8 cellular contexts compared by ENCODE assay signal in genomic region chr10:124722812-124723783, GRCh38. TPM values are rescaled to one million over a fixed set of nuclear protein-coding genes. Genes with fewer than 3 reads are reported as not detected.
DNase-seq lines count a peak whose midpoint lies in the region; ATAC-seq and TF ChIP-seq lines count a peak whose summit lies in the region.

No MANE protein-coding gene starts in this region.

- POLR2A ChIA-PET in CD8-positive, alpha-beta memory T cell (lab: Charles Lee), result interaction anchor here (0.9 to 1.4 kb wide), 5 partner anchors 10 to 76 kb away, joined by 3 to 7 read pairs (median 3); no protein-coding TSS in a partner anchor

- H3K27me3 ChIP-seq in CD8-positive, alpha-beta memory T cell (ENCODE audit: insufficient read depth, low read length, poor library complexity, severe bottlenecking), result no peaks in the 10 kb centered on the region
- no peaks in the 10 kb centered on the region for H3K27me3 ChIP-seq in hepatocyte

- H3K27ac ChIP-seq in CD8-positive, alpha-beta memory T cell (ENCODE audit: low read depth, low read length), result peak overlapping the region; percentile 69
- H3K27ac ChIP-seq in hepatocyte, result peak overlapping the region; percentile 72

- H2AFZ ChIP-seq in hepatocyte, result no peak overlapping the region

- H3K4me1 ChIP-seq in CD8-positive, alpha-beta memory T cell (ENCODE audit: insufficient read depth, low read length), result peaks cover 95% of the 10 kb centered on the region
- peaks cover 24% of the 10 kb centered on the region for H3K4me1 ChIP-seq in hepatocyte (ENCODE audit: insufficient read depth)

- peaks cover 5% of the 10 kb centered on the region for H3K36me3 ChIP-seq in CD8-positive, alpha-beta memory T cell (ENCODE audit: insufficient read depth, low read length)
- no peaks in the 10 kb centered on the region for H3K36me3 ChIP-seq in hepatocyte (replicated peaks; ENCODE audit: insufficient read depth, low read depth)

- ATAC-seq in GM21381 (IDR thresholded peaks at IDR 0.05; ENCODE audit: unreplicated experiment) (peak; percentile 73), HG03575 (IDR thresholded peaks at IDR 0.05; ENCODE audit: extremely low read depth, insufficient number of reproducible peaks, low FRiP score, unreplicated experiment) (peak; percentile 56)

- H3K4me3 Mint-ChIP-seq in CD8-positive, alpha-beta memory T cell, result peak overlapping the region; percentile 12 to 88 (median 78)
- peak overlapping the region; percentile 64 for H3K4me3 Mint-ChIP-seq in activated T-helper 1 cell treated with anti-CD3 and anti-CD28 coated beads, Interleukin-12 subunit alpha, Interleukin-12 subunit beta, Interleukin-2, Interleukin-4 antibody, amounts not matched to agents 30 ng/mL and 10 ng/mL and 1 ng/mL, durations not matched to agents 14 hours and 24 hours and 36 hours
- no peak overlapping the region for H3K4me3 Mint-ChIP-seq in type B pancreatic cell

- peak overlapping the region; percentile 9 for H3K4me3 ChIP-seq in CD8-positive, alpha-beta memory T cell (ENCODE audit: low read length)
- no peak overlapping the region for H3K4me3 ChIP-seq in hepatocyte

- peaks cover 14% of the 10 kb centered on the region for H4K20me1 ChIP-seq in hepatocyte (ENCODE audit: insufficient read depth, poor library complexity, severe bottlenecking)

- H3K27ac Mint-ChIP-seq in CD8-positive, alpha-beta memory T cell, result peak overlapping the region; percentile 88 to 99 (median 96)
- peak overlapping the region; percentile 91 for H3K27ac Mint-ChIP-seq in activated T-helper 1 cell treated with anti-CD3 and anti-CD28 coated beads, Interleukin-12 subunit alpha, Interleukin-12 subunit beta, Interleukin-2, Interleukin-4 antibody, amounts not matched to agents 30 ng/mL and 10 ng/mL and 1 ng/mL, durations not matched to agents 14 hours and 24 hours and 36 hours
- H3K27ac Mint-ChIP-seq in type B pancreatic cell, result no peak overlapping the region

- H3K4me1 Mint-ChIP-seq in CD8-positive, alpha-beta memory T cell, result peaks cover 89 to 99% (median 98%) of the 10 kb centered on the region in 3 donors
- H3K4me1 Mint-ChIP-seq in activated T-helper 1 cell treated with anti-CD3 and anti-CD28 coated beads, Interleukin-12 subunit alpha, Interleukin-12 subunit beta, Interleukin-2, Interleukin-4 antibody, amounts not matched to agents 30 ng/mL and 10 ng/mL and 1 ng/mL, durations not matched to agents 14 hours and 24 hours and 36 hours (ENCODE audit: low read depth), result peaks cover 85% of the 10 kb centered on the region
- peaks cover 52% of the 10 kb centered on the region for H3K4me1 Mint-ChIP-seq in type B pancreatic cell (ENCODE audit: unreplicated experiment)

- no peak overlapping the region for H3K4me2 ChIP-seq in hepatocyte

- no peaks in the 10 kb centered on the region for H3K9me2 ChIP-seq in hepatocyte (replicated peaks; ENCODE audit: insufficient read depth)

- H3K9me3 ChIP-seq in CD8-positive, alpha-beta memory T cell (ENCODE audit: low read length), result no peaks in the 10 kb centered on the region
- no peaks in the 10 kb centered on the region for H3K9me3 ChIP-seq in hepatocyte (ENCODE audit: low read depth)

- peaks cover 0 to 16% (median 7%) of the 10 kb centered on the region in 3 donors for H3K36me3 Mint-ChIP-seq in CD8-positive, alpha-beta memory T cell
- H3K36me3 Mint-ChIP-seq in activated T-helper 1 cell treated with anti-CD3 and anti-CD28 coated beads, Interleukin-12 subunit alpha, Interleukin-12 subunit beta, Interleukin-2, Interleukin-4 antibody, amounts not matched to agents 30 ng/mL and 10 ng/mL and 1 ng/mL, durations not matched to agents 14 hours and 24 hours and 36 hours (ENCODE audit: low read depth), result peaks cover 13% of the 10 kb centered on the region
- no peaks in the 10 kb centered on the region for H3K36me3 Mint-ChIP-seq in type B pancreatic cell

- DNase-seq in CD8-positive, alpha-beta memory T cell, result peak in 3 of 5 donors; percentile 27 to 68 (median 51)
- peak; percentile 39 for DNase-seq in activated T-helper 1 cell treated with anti-CD3 and anti-CD28 coated beads, Interleukin-12 subunit alpha, Interleukin-12 subunit beta, Interleukin-2, Interleukin-4 antibody, amounts not matched to agents 30 ng/mL and 10 ng/mL and 1 ng/mL, durations not matched to agents 14 hours and 24 hours and 36 hours (ENCODE audit: low spot score)
- DNase-seq in hepatocyte (ENCODE audit: low spot score) (no peak), SW 1271 (lab: John Stamatoyannopoulos, UW) (no peak), type B pancreatic cell (ENCODE audit: extremely low spot score, unreplicated experiment) (no peak)
- DNase-seq in stimulated activated CD8-positive, alpha-beta memory T cell treated with anti-CD3 and anti-CD28 coated beads, Interleukin-7, amount 100 ng/mL, for 48 hours (ENCODE audit: extremely low read depth in 1 of 2, low read depth in 1 of 2), result peak; percentile 52 to 77

- peaks cover 88% of the 10 kb centered on the region for H3K79me2 ChIP-seq in hepatocyte

- TF ChIP-seq CTCF in hepatocyte (IDR thresholded peaks at IDR 0.05; ENCODE audit: poor library complexity), result no peak
- TF ChIP-seq CTCF in type B pancreatic cell (conservative IDR thresholded peaks at IDR 0.05), result no peak

- intact Hi-C loops in activated T-helper 1 cell treated with anti-CD3 and anti-CD28 coated beads, Interleukin-12 subunit alpha, Interleukin-12 subunit beta, Interleukin-2, Interleukin-4 antibody, amounts not matched to agents 30 ng/mL and 10 ng/mL and 1 ng/mL, durations not matched to agents 14 hours and 24 hours and 36 hours (cut with micrococcal nuclease), result loop anchor here (1.0 to 10.0 kb wide), 6 partner anchors 10 to 1568 kb away; partner anchors contain the start of gene BUB3

- H3K27me3 Mint-ChIP-seq in CD8-positive, alpha-beta memory T cell, result peaks cover 0 to 3% of the 10 kb centered on the region in 2 donors
- peaks cover 3% of the 10 kb centered on the region for H3K27me3 Mint-ChIP-seq in activated T-helper 1 cell treated with anti-CD3 and anti-CD28 coated beads, Interleukin-12 subunit alpha, Interleukin-12 subunit beta, Interleukin-2, Interleukin-4 antibody, amounts not matched to agents 30 ng/mL and 10 ng/mL and 1 ng/mL, durations not matched to agents 14 hours and 24 hours and 36 hours (ENCODE audit: insufficient read depth)
- no peaks in the 10 kb centered on the region for H3K27me3 Mint-ChIP-seq in type B pancreatic cell

- H3K9me3 Mint-ChIP-seq in CD8-positive, alpha-beta memory T cell, result no peaks in the 10 kb centered on the region
- no peaks in the 10 kb centered on the region for H3K9me3 Mint-ChIP-seq in activated T-helper 1 cell treated with anti-CD3 and anti-CD28 coated beads, Interleukin-12 subunit alpha, Interleukin-12 subunit beta, Interleukin-2, Interleukin-4 antibody, amounts not matched to agents 30 ng/mL and 10 ng/mL and 1 ng/mL, durations not matched to agents 14 hours and 24 hours and 36 hours
- H3K9me3 Mint-ChIP-seq in type B pancreatic cell, result no peaks in the 10 kb centered on the region

- WGBS in hepatocyte (ENCODE audit: low lambda C conversion rate, missing lambda C conversion rate), result 88% methylated on average over 7 of the region's 7 CpGs

- CTCF ChIA-PET in CD8-positive, alpha-beta memory T cell (lab: Charles Lee), result interaction anchor here (1.0 to 23.7 kb wide), 8 partner anchors 12 to 96 kb away, joined by 3 to 397 read pairs (median 5); no protein-coding TSS in a partner anchor

RNA-seq across cellular contexts. Expression of gene FAM53B, which starts 21.1 kb away (rescaled TPM):
- 10 to 100 TPM; 28.8 to 29.2 TPM for total RNA-seq in CD8-positive, alpha-beta memory T cell
- polyA plus RNA-seq in CD8-positive, alpha-beta memory T cell, result 41.6 TPM
- total RNA-seq in activated T-helper 1 cell treated with anti-CD3 and anti-CD28 coated beads, Interleukin-12 subunit alpha, Interleukin-12 subunit beta, Interleukin-2, Interleukin-4 antibody, amounts not matched to agents 30 ng/mL and 10 ng/mL and 1 ng/mL, durations not matched to agents 14 hours and 24 hours and 36 hours, result 31.8 and 32.7 TPM in 2 replicates
- total RNA-seq in hepatocyte (20.6 and 23.6 TPM in 2 replicates), type B pancreatic cell (ENCODE audit: low replicate concordance) (25.9 and 35.9 TPM in 2 replicates)
- polyA plus RNA-seq in hepatocyte, result 9.1 and 10.3 TPM in 2 replicates

Comparison
In these comparisons a context has a peak if more than half of its experiments do, and no peak if none do; other contexts are left out.
1. DNase-seq: peak in CD8-positive, alpha-beta memory T cell (3 of 5), activated T-helper 1 cell treated with anti-CD3 and anti-CD28 coated beads, Interleukin-12 subunit alpha, Interleukin-12 subunit beta, Interleukin-2, Interleukin-4 antibody, amounts not matched to agents 30 ng/mL and 10 ng/mL and 1 ng/mL, durations not matched to agents 14 hours and 24 hours and 36 hours (single experiment) and stimulated activated CD8-positive, alpha-beta memory T cell treated with anti-CD3 and anti-CD28 coated beads, Interleukin-7, amount 100 ng/mL, for 48 hours (2 of 2); none in hepatocyte (single experiment), SW 1271 (0 of 2) and type B pancreatic cell (single experiment).